ENCODE assay signal across 11 cellular contexts in genomic region chr15:78374436-78375393, GRCh38. TPM values are rescaled to one million over a fixed set of nuclear protein-coding genes. Genes with fewer than 3 reads are reported as not detected.
DNase-seq lines count a peak whose midpoint lies in the region; ATAC-seq and TF ChIP-seq lines count a peak whose summit lies in the region.
"Had no signal": no experiment of that assay in that cellular context is flagged by ENCODE, and none has a peak within 500 bp of the region (broad histone marks: within the 10 kb centered on the region; RNA-seq: fewer than 3 reads in every experiment).

No MANE protein-coding gene starts in this region.

- H3K4me2 ChIP-seq in hepatocyte, result peak overlapping the region; percentile 57

- H3K36me3 Mint-ChIP-seq in activated naive CD4-positive, alpha-beta T cell treated with anti-CD3 and anti-CD28 coated beads, Interleukin-2, amount 50 U/mL, for 72 hours, result no peaks in the 10 kb centered on the region

- H3K27ac Mint-ChIP-seq in activated naive CD4-positive, alpha-beta T cell treated with anti-CD3 and anti-CD28 coated beads, Interleukin-2, amount 50 U/mL, for 72 hours, result peak overlapping the region; percentile 56 to 63
- H3K27ac Mint-ChIP-seq: activated B cell treated with CpG ODN at 0.5 μM for 24 hours had no signal

- TF ChIP-seq CTCF in hepatocyte (IDR thresholded peaks at IDR 0.05; ENCODE audit: poor library complexity), result no peak
- no peak for TF ChIP-seq CTCF in upper lobe of right lung (IDR thresholded peaks at IDR 0.05)
- TF ChIP-seq CTCF in esophagus squamous epithelium (IDR thresholded peaks at IDR 0.05), result no peak

- no peaks in the 10 kb centered on the region for H3K36me3 ChIP-seq in hepatocyte (replicated peaks; ENCODE audit: insufficient read depth, low read depth)
- no peaks in the 10 kb centered on the region for H3K36me3 ChIP-seq in upper lobe of right lung
- H3K36me3 ChIP-seq in esophagus squamous epithelium, result no peaks in the 10 kb centered on the region

- 61% methylated on average over 14 of the region's 14 CpGs for WGBS in hepatocyte (ENCODE audit: low lambda C conversion rate, missing lambda C conversion rate)
- 42 to 52% methylated on average over 9 to 11 of the region's 14 CpGs for WGBS in esophagus squamous epithelium, 2 donors

- H3K79me2 ChIP-seq in hepatocyte, result no peaks in the 10 kb centered on the region

- H4K20me1 ChIP-seq in hepatocyte (ENCODE audit: insufficient read depth, poor library complexity, severe bottlenecking), result no peaks in the 10 kb centered on the region

- DNase-seq in activated naive CD4-positive, alpha-beta T cell treated with anti-CD3 and anti-CD28 coated beads, Interleukin-2, amount 50 U/mL, for 72 hours (ENCODE audit: low spot score in 2 of 2), result no peak
- no peak for DNase-seq in activated naive CD4-positive, alpha-beta T cell (lab: John Stamatoyannopoulos, UW)
- DNase-seq in RPMI8226, result peak; percentile 59
- peak; percentile 85 for DNase-seq in hepatocyte (ENCODE audit: low spot score)
- no peak for DNase-seq in upper lobe of right lung
- no peak for DNase-seq in esophagus squamous epithelium (lab: John Stamatoyannopoulos, UW)
- DNase-seq: activated B cell treated with CpG ODN at 0.5 μM for 24 hours, NCI-H1105 treated with DMSO at 0.1 percent for 48 hours, posterior cingulate gyrus had no signal

- no peaks in the 10 kb centered on the region for H3K9me3 Mint-ChIP-seq in activated naive CD4-positive, alpha-beta T cell treated with anti-CD3 and anti-CD28 coated beads, Interleukin-2, amount 50 U/mL, for 72 hours
- H3K9me3 Mint-ChIP-seq: activated B cell treated with CpG ODN at 0.5 μM for 24 hours had no signal

- no peak overlapping the region for H2AFZ ChIP-seq in hepatocyte

- H3K27me3 ChIP-seq in hepatocyte, result no peaks in the 10 kb centered on the region
- H3K27me3 ChIP-seq in upper lobe of right lung, result no peaks in the 10 kb centered on the region
- no peaks in the 10 kb centered on the region for H3K27me3 ChIP-seq in esophagus squamous epithelium

- ATAC-seq in activated naive CD4-positive, alpha-beta T cell treated with anti-CD3 and anti-CD28 coated beads, Interleukin-2, amount 50 U/mL, for 72 hours, result no peak
- ATAC-seq in upper lobe of right lung (peak; percentile 63), HG03025 (IDR thresholded peaks at IDR 0.05; ENCODE audit: low FRiP score, unreplicated experiment) (no peak), HG03097 (IDR thresholded peaks at IDR 0.05; ENCODE audit: low FRiP score, unreplicated experiment) (no peak)

- H3K9me2 ChIP-seq in hepatocyte (replicated peaks; ENCODE audit: insufficient read depth), result no peaks in the 10 kb centered on the region

- peak overlapping the region; percentile 98 for H3K27ac ChIP-seq in hepatocyte
- H3K27ac ChIP-seq in upper lobe of right lung, result no peak overlapping the region
- H3K27ac ChIP-seq in esophagus squamous epithelium, result no peak overlapping the region

- TF ChIP-seq POLR2A in esophagus squamous epithelium (IDR thresholded peaks at IDR 0.05), result no peak

- H3K4me1 ChIP-seq in hepatocyte (ENCODE audit: insufficient read depth) (peaks cover 26% of the 10 kb centered on the region), upper lobe of right lung (no peaks in the 10 kb centered on the region), esophagus squamous epithelium (no peaks in the 10 kb centered on the region)

- H3K4me3 ChIP-seq in hepatocyte (no peak overlapping the region), upper lobe of right lung (no peak overlapping the region), esophagus squamous epithelium (no peak overlapping the region)

- H3K9me3 ChIP-seq in hepatocyte (ENCODE audit: low read depth), result no peaks in the 10 kb centered on the region
- H3K9me3 ChIP-seq in upper lobe of right lung, result no peaks in the 10 kb centered on the region
- H3K9me3 ChIP-seq in esophagus squamous epithelium, result no peaks in the 10 kb centered on the region

- intact Hi-C loops in upper lobe of right lung (cut with DNase I) (no loop called here), esophagus squamous epithelium (cut with DNase I) (no loop called here)

RNA-seq across cellular contexts. Expression of gene CRABP1, which starts 34.6 kb away (rescaled TPM):
- 1 to 10 TPM in 1 of 2 donors, not detected in 1; 1.7 TPM for total RNA-seq in activated naive CD4-positive, alpha-beta T cell treated with anti-CD3 and anti-CD28 coated beads, Interleukin-2, amount 50 U/mL, for 72 hours
- total RNA-seq in hepatocyte (132 and 140 TPM in 2 replicates), upper lobe of right lung (not detected), esophagus squamous epithelium (not detected)
- polyA plus RNA-seq in hepatocyte, result 153 and 179 TPM in 2 replicates
- total RNA-seq: activated B cell treated with CpG ODN at 0.5 μM for 24 hours had no signal

Comparison
In these comparisons a context has a peak if more than half of its experiments do, and no peak if none do; other contexts are left out.
1. DNase-seq: peak in RPMI8226 (single experiment) and hepatocyte (single experiment); none in activated naive CD4-positive, alpha-beta T cell treated with anti-CD3 and anti-CD28 coated beads, Interleukin-2, amount 50 U/mL, for 72 hours (0 of 2), activated naive CD4-positive, alpha-beta T cell (0 of 4), upper lobe of right lung (single experiment) and esophagus squamous epithelium (single experiment).
2. RNA of gene CRABP1, which starts 34.6 kb away (total RNA-seq): 132 to 140 TPM in hepatocyte; 1.7 TPM in activated naive CD4-positive, alpha-beta T cell treated with anti-CD3 and anti-CD28 coated beads, Interleukin-2, amount 50 U/mL, for 72 hours, not detected in upper lobe of right lung (single experiment) and not detected in esophagus squamous epithelium; every median in the first group is over 10 times any median in the second.